1 cellular context compared by ENCODE assay signal in the genomic region with DNA sequence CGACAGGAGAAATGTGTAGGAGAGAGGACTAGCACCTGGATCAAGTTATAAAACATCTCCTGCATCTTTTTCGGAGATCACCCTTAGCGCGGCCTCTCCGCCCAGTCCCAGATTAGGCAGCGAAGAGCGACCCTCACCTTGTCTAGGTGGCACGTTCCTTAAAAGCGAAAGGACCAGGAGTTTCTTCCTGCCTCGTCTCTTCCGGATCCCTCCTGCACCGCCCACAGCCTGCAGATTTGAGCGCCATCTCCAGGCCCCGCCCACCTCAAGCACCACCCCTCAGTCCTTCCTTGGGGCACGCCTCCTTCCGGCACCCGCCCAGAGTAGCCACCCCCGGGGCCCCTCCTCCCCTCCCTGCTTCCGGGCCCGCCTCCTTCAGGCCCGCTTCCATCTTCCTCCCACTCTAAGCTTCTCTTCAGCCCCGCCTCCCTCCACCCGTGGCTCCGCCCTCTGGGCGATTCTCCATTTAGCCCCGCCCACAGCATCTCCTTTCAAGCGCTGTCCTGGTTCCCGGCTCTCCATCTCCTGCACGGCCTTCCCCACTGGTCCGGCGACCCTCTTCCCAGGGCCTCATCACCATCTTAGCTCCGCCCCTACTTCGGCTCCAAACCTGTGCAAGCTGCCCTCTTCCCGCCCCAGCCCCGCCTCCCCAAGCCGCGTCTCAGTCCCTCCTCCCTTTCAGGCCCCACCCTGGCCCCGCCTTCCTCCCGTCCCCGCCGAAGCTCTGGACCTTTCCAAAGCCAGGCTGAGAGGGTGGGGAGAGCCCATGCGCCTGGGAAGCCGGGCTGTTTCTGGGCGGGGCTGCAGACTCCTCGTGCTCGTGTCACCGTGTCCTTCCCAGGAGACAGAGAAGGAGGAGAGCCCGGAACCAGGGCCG.
TF ChIP-seq lines count a peak whose summit lies in the region.

No MANE protein-coding gene starts in this region.

TF ChIP-seq in K562, 482 proteins besides CTCF, POLR2A, EP300 and RAD21 (continued from another document and continues in another):
- no peak; a peak in 1 of 4 replicates for TF ChIP-seq TEAD1 (CRISPR knock-in tag; IDR thresholded peaks at IDR 0.05)
- TF ChIP-seq, protein P1, sequence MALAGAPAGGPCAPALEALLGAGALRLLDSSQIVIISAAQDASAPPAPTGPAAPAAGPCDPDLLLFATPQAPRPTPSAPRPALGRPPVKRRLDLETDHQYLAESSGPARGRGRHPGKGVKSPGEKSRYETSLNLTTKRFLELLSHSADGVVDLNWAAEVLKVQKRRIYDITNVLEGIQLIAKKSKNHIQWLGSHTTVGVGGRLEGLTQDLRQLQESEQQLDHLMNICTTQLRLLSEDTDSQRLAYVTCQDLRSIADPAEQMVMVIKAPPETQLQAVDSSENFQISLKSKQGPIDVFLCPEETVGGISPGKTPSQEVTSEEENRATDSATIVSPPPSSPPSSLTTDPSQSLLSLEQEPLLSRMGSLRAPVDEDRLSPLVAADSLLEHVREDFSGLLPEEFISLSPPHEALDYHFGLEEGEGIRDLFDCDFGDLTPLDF (CRISPR knock-in tag; IDR thresholded peaks at IDR 0.05) = peak; percentile 10; the same call in 1 of the 2 replicates
- TF ChIP-seq L3MBTL2 (IDR thresholded peaks at IDR 0.05) = peak; percentile 79
- TF ChIP-seq POLR2AphosphoS5 (IDR thresholded peaks at IDR 0.05; ENCODE audit: control insufficient read depth, insufficient read depth, low read depth, low read length) = peak; percentile 92
- TF ChIP-seq, protein P2, sequence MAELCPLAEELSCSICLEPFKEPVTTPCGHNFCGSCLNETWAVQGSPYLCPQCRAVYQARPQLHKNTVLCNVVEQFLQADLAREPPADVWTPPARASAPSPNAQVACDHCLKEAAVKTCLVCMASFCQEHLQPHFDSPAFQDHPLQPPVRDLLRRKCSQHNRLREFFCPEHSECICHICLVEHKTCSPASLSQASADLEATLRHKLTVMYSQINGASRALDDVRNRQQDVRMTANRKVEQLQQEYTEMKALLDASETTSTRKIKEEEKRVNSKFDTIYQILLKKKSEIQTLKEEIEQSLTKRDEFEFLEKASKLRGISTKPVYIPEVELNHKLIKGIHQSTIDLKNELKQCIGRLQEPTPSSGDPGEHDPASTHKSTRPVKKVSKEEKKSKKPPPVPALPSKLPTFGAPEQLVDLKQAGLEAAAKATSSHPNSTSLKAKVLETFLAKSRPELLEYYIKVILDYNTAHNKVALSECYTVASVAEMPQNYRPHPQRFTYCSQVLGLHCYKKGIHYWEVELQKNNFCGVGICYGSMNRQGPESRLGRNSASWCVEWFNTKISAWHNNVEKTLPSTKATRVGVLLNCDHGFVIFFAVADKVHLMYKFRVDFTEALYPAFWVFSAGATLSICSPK (IDR thresholded peaks at IDR 0.05; ENCODE audit: borderline replicate concordance) = no peak
- no peak for TF ChIP-seq ETS2 (tag; IDR thresholded peaks at IDR 0.05; ENCODE audit: borderline replicate concordance, poor library complexity, severe bottlenecking)
- TF ChIP-seq MYC (IDR thresholded peaks at IDR 0.05; ENCODE audit: low read depth, low read length) = peak; percentile 88
- no peak for TF ChIP-seq MYC (CRISPR knock-in tag; IDR thresholded peaks at IDR 0.05; ENCODE audit: borderline replicate concordance, low read depth)
- TF ChIP-seq NBN (IDR thresholded peaks at IDR 0.05; ENCODE audit: low read depth) = 0 out of 2 replicates have a peak, but pooled peaks have one; percentile 6
- no peak for TF ChIP-seq JUN (IDR thresholded peaks at IDR 0.05; ENCODE audit: borderline replicate concordance, low read depth, low read length)
- 0 out of 2 replicates have a peak, but pooled peaks have one; percentile 68 for TF ChIP-seq JUN (CRISPR knock-in tag; IDR thresholded peaks at IDR 0.05; ENCODE audit: borderline replicate concordance)
- peak; percentile 89 for TF ChIP-seq ELF1 (tag; IDR thresholded peaks at IDR 0.05)
- no peak; the same call in 1 of the 2 replicates for TF ChIP-seq CXXC5 (CRISPR knock-in tag; IDR thresholded peaks at IDR 0.05)
- peak; percentile 84; the same call in 1 of the 2 replicates for TF ChIP-seq PHF8 (IDR thresholded peaks at IDR 0.05; ENCODE audit: borderline replicate concordance, low read length)
- TF ChIP-seq MXI1 (IDR thresholded peaks at IDR 0.05; ENCODE audit: low read depth, low read length) = peak; percentile 70; the same call in 1 of the 2 replicates
- TF ChIP-seq ELF2 (CRISPR knock-in tag; IDR thresholded peaks at IDR 0.05) = peak; percentile 42; the same call in 1 of the 2 replicates
- TF ChIP-seq, protein P3, sequence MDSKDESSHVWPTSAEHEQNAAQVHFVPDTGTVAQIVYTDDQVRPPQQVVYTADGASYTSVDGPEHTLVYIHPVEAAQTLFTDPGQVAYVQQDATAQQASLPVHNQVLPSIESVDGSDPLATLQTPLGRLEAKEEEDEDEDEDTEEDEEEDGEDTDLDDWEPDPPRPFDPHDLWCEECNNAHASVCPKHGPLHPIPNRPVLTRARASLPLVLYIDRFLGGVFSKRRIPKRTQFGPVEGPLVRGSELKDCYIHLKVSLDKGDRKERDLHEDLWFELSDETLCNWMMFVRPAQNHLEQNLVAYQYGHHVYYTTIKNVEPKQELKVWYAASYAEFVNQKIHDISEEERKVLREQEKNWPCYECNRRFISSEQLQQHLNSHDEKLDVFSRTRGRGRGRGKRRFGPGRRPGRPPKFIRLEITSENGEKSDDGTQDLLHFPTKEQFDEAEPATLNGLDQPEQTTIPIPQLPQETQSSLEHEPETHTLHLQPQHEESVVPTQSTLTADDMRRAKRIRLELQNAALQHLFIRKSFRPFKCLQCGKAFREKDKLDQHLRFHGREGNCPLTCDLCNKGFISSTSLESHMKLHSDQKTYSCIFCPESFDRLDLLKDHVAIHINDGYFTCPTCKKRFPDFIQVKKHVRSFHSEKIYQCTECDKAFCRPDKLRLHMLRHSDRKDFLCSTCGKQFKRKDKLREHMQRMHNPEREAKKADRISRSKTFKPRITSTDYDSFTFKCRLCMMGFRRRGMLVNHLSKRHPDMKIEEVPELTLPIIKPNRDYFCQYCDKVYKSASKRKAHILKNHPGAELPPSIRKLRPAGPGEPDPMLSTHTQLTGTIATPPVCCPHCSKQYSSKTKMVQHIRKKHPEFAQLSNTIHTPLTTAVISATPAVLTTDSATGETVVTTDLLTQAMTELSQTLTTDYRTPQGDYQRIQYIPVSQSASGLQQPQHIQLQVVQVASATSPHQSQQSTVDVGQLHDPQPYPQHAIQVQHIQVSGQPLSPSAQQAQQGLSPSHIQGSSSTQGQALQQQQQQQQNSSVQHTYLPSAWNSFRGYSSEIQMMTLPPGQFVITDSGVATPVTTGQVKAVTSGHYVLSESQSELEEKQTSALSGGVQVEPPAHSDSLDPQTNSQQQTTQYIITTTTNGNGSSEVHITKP (IDR thresholded peaks at IDR 0.05; ENCODE audit: partially characterized antibody) = peak; percentile 99
- TF ChIP-seq, protein P4, sequence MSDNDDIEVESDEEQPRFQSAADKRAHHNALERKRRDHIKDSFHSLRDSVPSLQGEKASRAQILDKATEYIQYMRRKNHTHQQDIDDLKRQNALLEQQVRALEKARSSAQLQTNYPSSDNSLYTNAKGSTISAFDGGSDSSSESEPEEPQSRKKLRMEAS (CRISPR knock-in tag; IDR thresholded peaks at IDR 0.05) = peak; percentile 86
- TF ChIP-seq, protein P5, sequence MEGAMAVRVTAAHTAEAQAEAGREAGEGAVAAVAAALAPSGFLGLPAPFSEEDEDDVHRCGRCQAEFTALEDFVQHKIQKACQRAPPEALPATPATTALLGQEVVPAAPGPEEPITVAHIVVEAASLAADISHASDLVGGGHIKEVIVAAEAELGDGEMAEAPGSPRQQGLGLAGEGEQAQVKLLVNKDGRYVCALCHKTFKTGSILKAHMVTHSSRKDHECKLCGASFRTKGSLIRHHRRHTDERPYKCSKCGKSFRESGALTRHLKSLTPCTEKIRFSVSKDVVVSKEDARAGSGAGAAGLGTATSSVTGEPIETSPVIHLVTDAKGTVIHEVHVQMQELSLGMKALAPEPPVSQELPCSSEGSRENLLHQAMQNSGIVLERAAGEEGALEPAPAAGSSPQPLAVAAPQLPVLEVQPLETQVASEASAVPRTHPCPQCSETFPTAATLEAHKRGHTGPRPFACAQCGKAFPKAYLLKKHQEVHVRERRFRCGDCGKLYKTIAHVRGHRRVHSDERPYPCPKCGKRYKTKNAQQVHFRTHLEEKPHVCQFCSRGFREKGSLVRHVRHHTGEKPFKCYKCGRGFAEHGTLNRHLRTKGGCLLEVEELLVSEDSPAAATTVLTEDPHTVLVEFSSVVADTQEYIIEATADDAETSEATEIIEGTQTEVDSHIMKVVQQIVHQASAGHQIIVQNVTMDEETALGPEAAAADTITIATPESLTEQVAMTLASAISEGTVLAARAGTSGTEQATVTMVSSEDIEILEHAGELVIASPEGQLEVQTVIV (CRISPR knock-in tag; IDR thresholded peaks at IDR 0.05; ENCODE audit: borderline replicate concordance) = no peak
- TF ChIP-seq ESRRA (IDR thresholded peaks at IDR 0.05; ENCODE audit: borderline replicate concordance, low read depth) = peak; percentile 56
- TF ChIP-seq POLR2B (IDR thresholded peaks at IDR 0.05; ENCODE audit: low read depth, partially characterized antibody) = peak; percentile 84
- TF ChIP-seq, protein P6, sequence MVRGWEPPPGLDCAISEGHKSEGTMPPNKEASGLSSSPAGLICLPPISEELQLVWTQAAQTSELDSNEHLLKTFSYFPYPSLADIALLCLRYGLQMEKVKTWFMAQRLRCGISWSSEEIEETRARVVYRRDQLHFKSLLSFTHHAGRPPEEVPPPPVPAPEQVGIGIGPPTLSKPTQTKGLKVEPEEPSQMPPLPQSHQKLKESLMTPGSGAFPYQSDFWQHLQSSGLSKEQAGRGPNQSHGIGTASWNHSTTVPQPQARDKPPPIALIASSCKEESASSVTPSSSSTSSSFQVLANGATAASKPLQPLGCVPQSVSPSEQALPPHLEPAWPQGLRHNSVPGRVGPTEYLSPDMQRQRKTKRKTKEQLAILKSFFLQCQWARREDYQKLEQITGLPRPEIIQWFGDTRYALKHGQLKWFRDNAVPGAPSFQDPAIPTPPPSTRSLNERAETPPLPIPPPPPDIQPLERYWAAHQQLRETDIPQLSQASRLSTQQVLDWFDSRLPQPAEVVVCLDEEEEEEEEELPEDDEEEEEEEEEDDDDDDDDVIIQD (CRISPR knock-in tag; IDR thresholded peaks at IDR 0.05) = no peak
- 0 out of 2 replicates have a peak, but pooled peaks have one; percentile 29 for TF ChIP-seq RB1 (IDR thresholded peaks at IDR 0.05; ENCODE audit: low read depth)
- peak in 2 of 3 experiments; percentile 63 to 79 for TF ChIP-seq YY1 (IDR thresholded peaks at IDR 0.05; ENCODE audit: borderline replicate concordance in 1 of 3, control insufficient read depth in 1 of 3, extremely low read depth in 1 of 3, insufficient read depth in 3 of 3, insufficient read length in 1 of 3, insufficient replicate concordance in 2 of 3, low read depth in 1 of 3, low read length in 2 of 3)
- TF ChIP-seq TAF7 (tag; IDR thresholded peaks at IDR 0.05) = peak; percentile 31; the same call in 1 of the 2 replicates
- TF ChIP-seq, protein P7, sequence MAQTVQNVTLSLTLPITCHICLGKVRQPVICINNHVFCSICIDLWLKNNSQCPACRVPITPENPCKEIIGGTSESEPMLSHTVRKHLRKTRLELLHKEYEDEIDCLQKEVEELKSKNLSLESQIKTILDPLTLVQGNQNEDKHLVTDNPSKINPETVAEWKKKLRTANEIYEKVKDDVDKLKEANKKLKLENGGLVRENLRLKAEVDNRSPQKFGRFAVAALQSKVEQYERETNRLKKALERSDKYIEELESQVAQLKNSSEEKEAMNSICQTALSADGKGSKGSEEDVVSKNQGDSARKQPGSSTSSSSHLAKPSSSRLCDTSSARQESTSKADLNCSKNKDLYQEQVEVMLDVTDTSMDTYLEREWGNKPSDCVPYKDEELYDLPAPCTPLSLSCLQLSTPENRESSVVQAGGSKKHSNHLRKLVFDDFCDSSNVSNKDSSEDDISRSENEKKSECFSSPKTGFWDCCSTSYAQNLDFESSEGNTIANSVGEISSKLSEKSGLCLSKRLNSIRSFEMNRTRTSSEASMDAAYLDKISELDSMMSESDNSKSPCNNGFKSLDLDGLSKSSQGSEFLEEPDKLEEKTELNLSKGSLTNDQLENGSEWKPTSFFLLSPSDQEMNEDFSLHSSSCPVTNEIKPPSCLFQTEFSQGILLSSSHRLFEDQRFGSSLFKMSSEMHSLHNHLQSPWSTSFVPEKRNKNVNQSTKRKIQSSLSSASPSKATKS (CRISPR knock-in tag; IDR thresholded peaks at IDR 0.05) = no peak
- no peak for TF ChIP-seq TCFL5 (CRISPR knock-in tag; conservative IDR thresholded peaks at IDR 0.05)
- no peak for TF ChIP-seq WHSC1 (IDR thresholded peaks at IDR 0.05; ENCODE audit: low read length)
- TF ChIP-seq SOX6 (IDR thresholded peaks at IDR 0.05) = 0 out of 2 replicates have a peak, but pooled peaks have one; percentile 18
- TF ChIP-seq MYBL2 (IDR thresholded peaks at IDR 0.05; ENCODE audit: low read depth) = no peak
- TF ChIP-seq MYBL2 (CRISPR knock-in tag; IDR thresholded peaks at IDR 0.05; ENCODE audit: borderline replicate concordance) = no peak
- TF ChIP-seq, protein P8, sequence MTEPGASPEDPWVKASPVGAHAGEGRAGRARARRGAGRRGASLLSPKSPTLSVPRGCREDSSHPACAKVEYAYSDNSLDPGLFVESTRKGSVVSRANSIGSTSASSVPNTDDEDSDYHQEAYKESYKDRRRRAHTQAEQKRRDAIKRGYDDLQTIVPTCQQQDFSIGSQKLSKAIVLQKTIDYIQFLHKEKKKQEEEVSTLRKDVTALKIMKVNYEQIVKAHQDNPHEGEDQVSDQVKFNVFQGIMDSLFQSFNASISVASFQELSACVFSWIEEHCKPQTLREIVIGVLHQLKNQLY (CRISPR knock-in tag; conservative IDR thresholded peaks at IDR 0.05) = no peak
- TF ChIP-seq ATF1 (CRISPR knock-in tag; IDR thresholded peaks at IDR 0.05) = no peak
- TF ChIP-seq ATF1 (tag; IDR thresholded peaks at IDR 0.05) = 0 out of 2 replicates have a peak, but pooled peaks have one; percentile 2
- TF ChIP-seq ETV5 (CRISPR knock-in tag; IDR thresholded peaks at IDR 0.05; ENCODE audit: low read depth) = peak; percentile 94
- 0 out of 4 replicates have a peak, but pooled peaks of 1 of the 2 experiments have one; percentile 17 for TF ChIP-seq KDM4B (IDR thresholded peaks at IDR 0.05; ENCODE audit: borderline replicate concordance in 2 of 2, low read depth in 1 of 2)
- peak; percentile 51 for TF ChIP-seq CCNT2 (IDR thresholded peaks at IDR 0.05; ENCODE audit: borderline replicate concordance, extremely low read depth, insufficient read length, low read depth, low read length)
- TF ChIP-seq, protein P9, sequence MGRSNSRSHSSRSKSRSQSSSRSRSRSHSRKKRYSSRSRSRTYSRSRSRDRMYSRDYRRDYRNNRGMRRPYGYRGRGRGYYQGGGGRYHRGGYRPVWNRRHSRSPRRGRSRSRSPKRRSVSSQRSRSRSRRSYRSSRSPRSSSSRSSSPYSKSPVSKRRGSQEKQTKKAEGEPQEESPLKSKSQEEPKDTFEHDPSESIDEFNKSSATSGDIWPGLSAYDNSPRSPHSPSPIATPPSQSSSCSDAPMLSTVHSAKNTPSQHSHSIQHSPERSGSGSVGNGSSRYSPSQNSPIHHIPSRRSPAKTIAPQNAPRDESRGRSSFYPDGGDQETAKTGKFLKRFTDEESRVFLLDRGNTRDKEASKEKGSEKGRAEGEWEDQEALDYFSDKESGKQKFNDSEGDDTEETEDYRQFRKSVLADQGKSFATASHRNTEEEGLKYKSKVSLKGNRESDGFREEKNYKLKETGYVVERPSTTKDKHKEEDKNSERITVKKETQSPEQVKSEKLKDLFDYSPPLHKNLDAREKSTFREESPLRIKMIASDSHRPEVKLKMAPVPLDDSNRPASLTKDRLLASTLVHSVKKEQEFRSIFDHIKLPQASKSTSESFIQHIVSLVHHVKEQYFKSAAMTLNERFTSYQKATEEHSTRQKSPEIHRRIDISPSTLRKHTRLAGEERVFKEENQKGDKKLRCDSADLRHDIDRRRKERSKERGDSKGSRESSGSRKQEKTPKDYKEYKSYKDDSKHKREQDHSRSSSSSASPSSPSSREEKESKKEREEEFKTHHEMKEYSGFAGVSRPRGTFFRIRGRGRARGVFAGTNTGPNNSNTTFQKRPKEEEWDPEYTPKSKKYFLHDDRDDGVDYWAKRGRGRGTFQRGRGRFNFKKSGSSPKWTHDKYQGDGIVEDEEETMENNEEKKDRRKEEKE (IDR thresholded peaks at IDR 0.05; ENCODE audit: borderline replicate concordance in 1 of 2, control insufficient read depth in 1 of 2, low read depth in 2 of 2, low read length in 1 of 2) = peak in 1 of 2 experiments; percentile 93; a peak in 2 of 4 replicates
